In genomic region chr11:111870887-111871692, GRCh38 we compare ENCODE assay signal across 8 cellular contexts. TPM values are rescaled to one million over a fixed set of nuclear protein-coding genes. Genes with fewer than 3 reads are reported as not detected.
DNase-seq lines count a peak whose midpoint lies in the region; ATAC-seq lines count a peak whose summit lies in the region.

Gene ALG9, minus strand, starts transcription at chr11:111871581. Its CDS starts 99 bp downstream, at chr11:111871482.

- H3K4me3 ChIP-seq in NT2/D1 (ENCODE audit: insufficient read length, low read depth) (peak within 1 kb of the TSS; percentile 63), mononuclear cell (ENCODE audit: low read length) (peak within 1 kb of the TSS; percentile 75)

- peak; percentile 96 for ATAC-seq in GM19463 (IDR thresholded peaks at IDR 0.05; ENCODE audit: unreplicated experiment)

- no peaks in the 10 kb centered on the region for H3K27me3 ChIP-seq in NT2/D1 (ENCODE audit: insufficient read depth, insufficient read length)
- H3K27me3 ChIP-seq in mononuclear cell (ENCODE audit: insufficient read depth, low read length) = no peaks in the 10 kb centered on the region

- peaks cover 17% of the 10 kb centered on the region for H3K36me3 ChIP-seq in NT2/D1 (ENCODE audit: insufficient read depth, insufficient read length, low read length)

- H3K4me1 ChIP-seq in NT2/D1 (ENCODE audit: insufficient read depth, insufficient read length) (no peaks in the 10 kb centered on the region), mononuclear cell (ENCODE audit: insufficient read depth, low read length) (peaks cover 19% of the 10 kb centered on the region)

- DNase-seq in COR-L47 (lab: John Stamatoyannopoulos, UW) = peak; percentile 70
- DNase-seq in HS-27A (ENCODE audit: low read depth) = peak; percentile 49
- DNase-seq in NT2/D1 (ENCODE audit: low read depth, low spot score) = peak; percentile 35
- DNase-seq in activated CD8-positive, alpha-beta memory T cell treated with anti-CD3 and anti-CD28 coated beads, Interleukin-2, amount 50 U/mL, for 4 hours = peak; percentile 90
- peak; percentile 64 for DNase-seq in epidermal melanocyte (ENCODE audit: insufficient read length, low spot score)
- DNase-seq in stimulated activated CD8-positive, alpha-beta memory T cell treated with anti-CD3 and anti-CD28 coated beads, Interleukin-4, amount 100 ng/mL, for 24 hours (ENCODE audit: low read depth) = peak; percentile 83

- H3K9me3 ChIP-seq in NT2/D1 (ENCODE audit: insufficient read depth, low read length) (no peaks in the 10 kb centered on the region), mononuclear cell (ENCODE audit: low read depth, low read length) (no peaks in the 10 kb centered on the region)

- H3K9ac ChIP-seq in NT2/D1 (ENCODE audit: insufficient read length, low read depth) = peak within 1 kb of the TSS; percentile 80

RNA-seq across cellular contexts. Expression of gene ALG9, which starts in this region (rescaled TPM):
- 23.7 TPM for total RNA-seq in mononuclear cell

Comparison
In these comparisons a context has a peak if more than half of its experiments do, and no peak if none do; other contexts are left out.
1. Peak in every context shown above with its lines: DNase-seq, ATAC-seq and H3K4me3 ChIP-seq.
2. DNase-seq: peak in every context shown above with its lines; median percentile 90 in activated CD8-positive, alpha-beta memory T cell treated with anti-CD3 and anti-CD28 coated beads, Interleukin-2, amount 50 U/mL, for 4 hours; 83 in stimulated activated CD8-positive, alpha-beta memory T cell treated with anti-CD3 and anti-CD28 coated beads, Interleukin-4, amount 100 ng/mL, for 24 hours; 70 in COR-L47; 64 in epidermal melanocyte; 49 in HS-27A; 35 in NT2/D1.